1 cellular context compared by ENCODE assay signal in genomic region chr6:96926425-96926824, GRCh38.
TF ChIP-seq lines count a peak whose summit lies in the region.

No MANE protein-coding gene starts in this region.

TF ChIP-seq in K562, 482 proteins besides CTCF, POLR2A, EP300 and RAD21 (continued from another document and continues in another):
- TF ChIP-seq HES1 (IDR thresholded peaks at IDR 0.05; ENCODE audit: low read depth) (0 out of 2 replicates have a peak, but pooled peaks have one; percentile 57), CREB5 (CRISPR knock-in tag; IDR thresholded peaks at IDR 0.05) (no peak), CHD2 (IDR thresholded peaks at IDR 0.05; ENCODE audit: low read depth, low read length) (no peak), ZNF644 (tag; IDR thresholded peaks at IDR 0.05; ENCODE audit: low read depth) (no peak), ATF1 (CRISPR knock-in tag; IDR thresholded peaks at IDR 0.05) (no peak), ATF1 (tag; IDR thresholded peaks at IDR 0.05) (peak; percentile 47), FUS (optimal IDR thresholded peaks at IDR 0.05; ENCODE audit: low read depth, low read length) (no peak), LARP7 (IDR thresholded peaks at IDR 0.05) (no peak), NR1H2 (CRISPR knock-in tag; IDR thresholded peaks at IDR 0.05) (no peak), E4F1 (CRISPR knock-in tag; IDR thresholded peaks at IDR 0.05; ENCODE audit: borderline replicate concordance) (no peak), ILK (tag; IDR thresholded peaks at IDR 0.05; ENCODE audit: borderline replicate concordance, low read depth) (no peak), TFAP4 (CRISPR knock-in tag; IDR thresholded peaks at IDR 0.05; ENCODE audit: borderline replicate concordance) (no peak), ZNF121 (CRISPR knock-in tag; conservative IDR thresholded peaks at IDR 0.05) (no peak), SMAD1 (IDR thresholded peaks at IDR 0.05; ENCODE audit: low read depth, low read length, partially characterized antibody) (no peak), TFAM (CRISPR knock-in tag; conservative IDR thresholded peaks at IDR 0.05) (no peak), ZNF75A (CRISPR knock-in tag; IDR thresholded peaks at IDR 0.05) (no peak), ELF1 (tag; IDR thresholded peaks at IDR 0.05) (no peak), NR3C1 (CRISPR knock-in tag; IDR thresholded peaks at IDR 0.05) (no peak), ILF3 (IDR thresholded peaks at IDR 0.05; ENCODE audit: borderline replicate concordance) (no peak), BRCA1 (IDR thresholded peaks at IDR 0.05) (no peak), BRCA1 (CRISPR knock-in tag; IDR thresholded peaks at IDR 0.05) (no peak), HSF4 (CRISPR knock-in tag; IDR thresholded peaks at IDR 0.05; ENCODE audit: borderline replicate concordance) (no peak), CEBPB (tag; IDR thresholded peaks at IDR 0.05) (no peak), ZFP36 (IDR thresholded peaks at IDR 0.05; ENCODE audit: low read depth, low read length, partially characterized antibody) (no peak), HMGN3 (IDR thresholded peaks at IDR 0.05; ENCODE audit: borderline replicate concordance, extremely low read depth, insufficient read length, low read depth, low read length) (no peak), POLR2B (IDR thresholded peaks at IDR 0.05; ENCODE audit: low read depth, partially characterized antibody) (no peak), TBP (optimal IDR thresholded peaks at IDR 0.05; ENCODE audit: low read depth, low read length) (no peak), ZNF23 (CRISPR knock-in tag; IDR thresholded peaks at IDR 0.05) (no peak), ZEB2 (IDR thresholded peaks at IDR 0.05) (no peak), RFX7 (CRISPR knock-in tag; IDR thresholded peaks at IDR 0.05) (no peak), U2AF2 (optimal IDR thresholded peaks at IDR 0.05; ENCODE audit: low read depth, low read length) (no peak), GABPB2 (CRISPR knock-in tag; conservative IDR thresholded peaks at IDR 0.05) (no peak), ZNF785 (CRISPR knock-in tag; IDR thresholded peaks at IDR 0.05) (no peak), PURB (CRISPR knock-in tag; IDR thresholded peaks at IDR 0.05; ENCODE audit: low read depth) (no peak), FOSL1 (tag; conservative IDR thresholded peaks at IDR 0.05) (no peak), ZNF318 (IDR thresholded peaks at IDR 0.05; ENCODE audit: borderline replicate concordance in 1 of 2, low read depth in 1 of 2) (no peak), TAF9B (IDR thresholded peaks at IDR 0.05; ENCODE audit: partially characterized antibody) (no peak), PRMT5 (CRISPR knock-in tag; IDR thresholded peaks at IDR 0.05) (no peak), COPS2 (conservative IDR thresholded peaks at IDR 0.05) (no peak), KLF16 (IDR thresholded peaks at IDR 0.05) (peak; percentile 54; the same call in 1 of the 2 replicates), MYBL2 (IDR thresholded peaks at IDR 0.05; ENCODE audit: low read depth) (no peak), MYBL2 (CRISPR knock-in tag; IDR thresholded peaks at IDR 0.05; ENCODE audit: borderline replicate concordance) (no peak), TRIM25 (IDR thresholded peaks at IDR 0.05; ENCODE audit: borderline replicate concordance) (no peak), IRF2 (CRISPR knock-in tag; IDR thresholded peaks at IDR 0.05) (no peak), NFYB (IDR thresholded peaks at IDR 0.05; ENCODE audit: extremely low read depth, insufficient read length) (no peak), MCM7 (IDR thresholded peaks at IDR 0.05) (no peak), ZNF511 (CRISPR knock-in tag; IDR thresholded peaks at IDR 0.05) (no peak), ARHGAP35 (IDR thresholded peaks at IDR 0.05; ENCODE audit: partially characterized antibody) (no peak), ZNF586 (CRISPR knock-in tag; conservative IDR thresholded peaks at IDR 0.05) (no peak), NFATC3 (IDR thresholded peaks at IDR 0.05) (no peak; the same call in 1 of the 2 replicates), ZNF41 (CRISPR knock-in tag; conservative IDR thresholded peaks at IDR 0.05) (no peak), PATZ1 (CRISPR knock-in tag; IDR thresholded peaks at IDR 0.05; ENCODE audit: borderline replicate concordance) (no peak), ARNT (IDR thresholded peaks at IDR 0.05) (peak in 1 of 2 experiments; percentile 89; a peak in 1 of 4 replicates), MIER1 (IDR thresholded peaks at IDR 0.05; ENCODE audit: low read depth) (no peak), ZNF232 (CRISPR knock-in tag; IDR thresholded peaks at IDR 0.05) (no peak), GTF2B (IDR thresholded peaks at IDR 0.05; ENCODE audit: extremely low read depth, insufficient read length) (no peak)
